ENCODE assay signal across 26 cellular contexts in genomic region chr2:154758871-154759270, GRCh38.
DNase-seq lines count a peak whose midpoint lies in the region; ATAC-seq, FAIRE-seq and TF ChIP-seq lines count a peak whose summit lies in the region.
"Had no signal": no experiment of that assay in that cellular context is flagged by ENCODE, and none has a peak within 500 bp of the region (broad histone marks: within the 10 kb centered on the region; RNA-seq: fewer than 3 reads in every experiment).

No MANE protein-coding gene starts in this region.

- TF ChIP-seq RAD21 in HepG2 (CRISPR knock-in tag; IDR thresholded peaks at IDR 0.05): no peak

- no peaks in the 10 kb centered on the region for H3K36me3 ChIP-seq in HepG2 (replicated peaks in 1 of 2; ENCODE audit: control insufficient read depth in 1 of 2, insufficient read depth in 2 of 2, low read length in 2 of 2)
- no peaks in the 10 kb centered on the region for H3K36me3 ChIP-seq in right lobe of liver
- no peaks in the 10 kb centered on the region for H3K36me3 ChIP-seq in SK-N-MC (ENCODE audit: insufficient read depth, low read length)
- H3K36me3 ChIP-seq in gastrocnemius medialis: no peaks in the 10 kb centered on the region
- H3K36me3 ChIP-seq: BE2C, HAP-1, SJSA1 had no signal

- H3K4me1 ChIP-seq in HepG2 (ENCODE audit: insufficient read depth, low read length): no peaks in the 10 kb centered on the region
- H3K4me1 ChIP-seq in right lobe of liver: no peaks in the 10 kb centered on the region
- H3K4me1 ChIP-seq in gastrocnemius medialis: no peaks in the 10 kb centered on the region
- H3K4me1 ChIP-seq: BE2C, HAP-1, SJSA1 had no signal

- in situ Hi-C loops in HepG2 (cut with HindIII; ENCODE audit: extremely low pct_ligation_motif_present, low pct_unique_long_range_greater_than_20kb): no loop called here
- in situ Hi-C loops in gastrocnemius medialis (cut with MboI; ENCODE audit: low sequenced_read_pairs in 4 of 4): no loop called here

- TF ChIP-seq POLR2A in HepG2 (IDR thresholded peaks at IDR 0.05; ENCODE audit: insufficient read depth in 1 of 2, low read depth in 2 of 2, low read length in 2 of 2) (no peak), right lobe of liver (IDR thresholded peaks at IDR 0.05) (no peak), gastrocnemius medialis (IDR thresholded peaks at IDR 0.05) (no peak)

- WGBS in HepG2 (ENCODE audit: low lambda C conversion rate): 0% methylated on average over 1 of the region's 1 CpG
- 85% methylated on average over 1 of the region's 1 CpG for WGBS in right lobe of liver (ENCODE audit: insufficient coverage, low coverage, low lambda C conversion rate, missing lambda C conversion rate)

- CTCF ChIA-PET in HepG2 (lab: Yijun Ruan, JAX; ENCODE audit: low intra/inter-chr PET ratio, low total read pairs): no interaction called here

- POLR2A ChIA-PET in HepG2 (lab: Yijun Ruan, JAX): no interaction called here

- no peaks in the 10 kb centered on the region; a peak in 1 of 5 replicates for H3K27me3 ChIP-seq in HepG2 (ENCODE audit: control insufficient read depth in 1 of 2, insufficient read depth in 2 of 2, low read length in 2 of 2)
- H3K27me3 ChIP-seq in right lobe of liver: no peaks in the 10 kb centered on the region
- no peaks in the 10 kb centered on the region for H3K27me3 ChIP-seq in gastrocnemius medialis
- H3K27me3 ChIP-seq: BE2C, SJSA1 had no signal

- H3K9ac ChIP-seq in HepG2 (ENCODE audit: insufficient read depth, low read depth, low read length) (no peak overlapping the region), SK-N-MC (ENCODE audit: insufficient read length) (peak overlapping the region; percentile 57)

- DNase-seq in HepG2 (ENCODE audit: low spot score) (no peak), right lobe of liver (no peak), NCI-H2171 treated with DMSO at 0.1 percent for 48 hours (lab: John Stamatoyannopoulos, UW) (peak; percentile 46), SK-N-MC (ENCODE audit: low read depth, low spot score) (peak; percentile 66), gastrocnemius medialis (no peak), SK-N-DZ (ENCODE audit: low spot score) (no peak)
- DNase-seq in activated naive CD4-positive, alpha-beta T cell treated with Interleukin-2 at 50 U/mL for 16 hours: no peak
- DNase-seq: ACHN; BE2C; CD8-positive, alpha-beta memory T cell; GOT3; HFFc6; Kasumi-1; MV-4-11; NCI-H1105; NCI-H1436 treated with DMSO at 0.1 percent for 48 hours; NCI-H2029; NCI-H345; NCI-H526 treated with DMSO at 0.1 percent for 48 hours; PC-9 had no signal

- no peak overlapping the region for H3K4me3 ChIP-seq in HepG2 (replicated peaks in 1 of 3; ENCODE audit: insufficient read depth in 1 of 3, low read depth in 2 of 3, low read length in 3 of 3)
- no peak overlapping the region for H3K4me3 ChIP-seq in right lobe of liver
- peak overlapping the region; percentile 63 for H3K4me3 ChIP-seq in SK-N-MC
- no peak overlapping the region for H3K4me3 ChIP-seq in gastrocnemius medialis
- H3K4me3 ChIP-seq: HAP-1, PC-9, SJSA1 had no signal

- H4K20me1 ChIP-seq in HepG2 (ENCODE audit: insufficient read depth, low read length): no peaks in the 10 kb centered on the region

- no peaks in the 10 kb centered on the region for H3K79me2 ChIP-seq in HepG2 (ENCODE audit: insufficient read depth, low read length)

- no TSS peak for BruUV-seq in HepG2 (replicated peaks; lab: Mats Ljungman, UMichigan)

- intact Hi-C loops in HepG2 (cut with micrococcal nuclease; ENCODE audit: unreplicated experiment): no loop called here
- intact Hi-C loops in right lobe of liver (cut with DNase I): no loop called here
- intact Hi-C loops in gastrocnemius medialis (cut with DNase I; ENCODE audit: low total_unique reads): no loop called here

- H3K27ac ChIP-seq in HepG2 (ENCODE audit: extremely low read length, insufficient read depth, low read length) (no peak overlapping the region), right lobe of liver (no peak overlapping the region), SK-N-MC (peak overlapping the region; percentile 84), gastrocnemius medialis (no peak overlapping the region)
- H3K27ac ChIP-seq: 22Rv1, HL-60, PC-9, SJSA1 had no signal

- ATAC-seq in HepG2 (no peak), right lobe of liver (no peak), gastrocnemius medialis (no peak), GM19455 (IDR thresholded peaks at IDR 0.05; ENCODE audit: unreplicated experiment) (no peak)
- ATAC-seq: Right ventricle myocardium inferior had no signal

- TF ChIP-seq CTCF in HepG2 (CRISPR knock-in tag; IDR thresholded peaks at IDR 0.05) (no peak), right lobe of liver (IDR thresholded peaks at IDR 0.05) (no peak), gastrocnemius medialis (IDR thresholded peaks at IDR 0.05 in 4 of 5, conservative IDR thresholded peaks at IDR 0.05 in 1 of 5) (no peak)

- H3K9me3 ChIP-seq in HepG2 (ENCODE audit: low read length): no peaks in the 10 kb centered on the region
- no peaks in the 10 kb centered on the region for H3K9me3 ChIP-seq in right lobe of liver
- H3K9me3 ChIP-seq in SK-N-MC (ENCODE audit: low read depth, low read length): 0 out of 2 replicates have a peak, but pooled peaks cover 5% of the 10 kb centered on the region
- H3K9me3 ChIP-seq in gastrocnemius medialis: no peaks in the 10 kb centered on the region
- H3K9me3 ChIP-seq: BE2C, HAP-1, SJSA1 had no signal

- H3K4me2 ChIP-seq in HepG2 (ENCODE audit: low read depth, low read length): no peak overlapping the region
- H3K4me2 ChIP-seq: PC-9 had no signal

- no peak overlapping the region for H2AFZ ChIP-seq in HepG2 (ENCODE audit: low read length)
- H2AFZ ChIP-seq: PC-9 had no signal

- FAIRE-seq in HepG2 (lab: Jason Lieb, UNC): no peak

- TF ChIP-seq EP300 in HepG2 (IDR thresholded peaks at IDR 0.05; ENCODE audit: low read depth in 2 of 2, low read length in 2 of 2): no peak
- TF ChIP-seq EP300 in HepG2 (CRISPR knock-in tag; IDR thresholded peaks at IDR 0.05; ENCODE audit: borderline replicate concordance): no peak

TF ChIP-seq in HepG2, 621 proteins besides CTCF, POLR2A, EP300 and RAD21:
- no peak for TF ChIP-seq ZBTB37 (CRISPR knock-in tag; IDR thresholded peaks at IDR 0.05)
- no peak for TF ChIP-seq ZBTB7B (CRISPR knock-in tag; IDR thresholded peaks at IDR 0.05)
- no peak for TF ChIP-seq TEAD2 (CRISPR knock-in tag; IDR thresholded peaks at IDR 0.05)
- no peak for TF ChIP-seq RARA (CRISPR knock-in tag; IDR thresholded peaks at IDR 0.05)
- peak; percentile 82 to 94 for TF ChIP-seq MAFK (conservative IDR thresholded peaks at IDR 0.05 in 1 of 2, IDR thresholded peaks at IDR 0.05 in 1 of 2; ENCODE audit: low read length in 2 of 2)
- TF ChIP-seq MAFF (IDR thresholded peaks at IDR 0.05; ENCODE audit: low read depth, low read length): peak; percentile 88
- TF ChIP-seq PTBP1 (IDR thresholded peaks at IDR 0.05; ENCODE audit: low read depth, low read length, poor library complexity, severe bottlenecking): no peak
- TF ChIP-seq RFX3 (CRISPR knock-in tag; IDR thresholded peaks at IDR 0.05): no peak
TF ChIP-seq in HepG2: peak in this region for 2.

Comparison
In these comparisons a context has a peak if more than half of its experiments do, and no peak if none do; other contexts are left out.
1. DNase-seq: peak in NCI-H2171 treated with DMSO at 0.1 percent for 48 hours (single experiment) and SK-N-MC (single experiment); none in HepG2 (single experiment), right lobe of liver (0 of 3), gastrocnemius medialis (0 of 2), SK-N-DZ (single experiment) and activated naive CD4-positive, alpha-beta T cell treated with Interleukin-2 at 50 U/mL for 16 hours (single experiment).